ENCODE assay signal across 20 cellular contexts in the genomic region with DNA sequence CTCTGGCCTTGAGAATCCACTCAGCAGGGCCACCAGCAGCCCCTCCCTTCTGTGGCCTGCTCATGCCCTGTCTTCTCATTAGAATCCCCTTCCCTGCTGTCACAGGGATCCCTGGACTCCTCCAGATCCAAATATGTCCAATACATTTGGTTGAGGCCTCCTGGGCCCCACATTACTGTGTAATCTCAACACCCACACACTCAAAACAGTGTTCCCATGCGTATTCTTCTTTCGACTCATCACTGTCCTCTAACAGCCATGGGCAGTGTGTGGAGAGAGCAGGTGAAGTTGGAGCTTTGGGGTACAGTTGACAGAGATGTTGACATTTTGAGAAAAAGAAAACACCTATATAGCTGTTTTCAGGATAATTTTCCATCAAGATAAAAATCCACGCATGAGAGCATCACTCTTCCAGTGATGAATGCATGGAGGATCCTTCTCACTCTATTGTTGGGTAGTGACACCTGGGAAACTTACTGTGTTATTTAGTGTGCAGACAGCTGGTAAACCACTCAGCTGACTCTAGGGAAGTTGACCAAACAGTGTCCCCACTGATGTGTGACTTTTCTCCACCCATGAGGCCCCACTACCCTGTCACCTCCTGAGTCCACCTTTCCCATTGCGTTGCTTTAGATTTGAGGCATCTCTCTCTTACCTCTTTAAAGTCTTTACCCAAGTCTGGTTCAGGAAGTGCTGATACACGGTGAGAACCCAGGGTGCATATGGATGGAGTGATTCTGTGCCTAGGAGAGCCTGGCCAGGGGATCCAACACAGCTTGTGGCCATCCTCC. TPM values are rescaled to one million over a fixed set of nuclear protein-coding genes. Genes with fewer than 3 reads are reported as not detected.
"Had no signal": no experiment of that assay in that cellular context is flagged by ENCODE, and none has a peak within 500 bp of the region (broad histone marks: within the 10 kb centered on the region; RNA-seq: fewer than 3 reads in every experiment).

No MANE protein-coding gene starts in this region.

- H3K36me3 Mint-ChIP-seq: natural killer cell treated with Interleukin-12 subunit alpha and Interleukin-12 subunit beta and Interleukin-15 and Interleukin-18, amount 100 ng/mL, for 72 hours had no signal

- H3K36me3 ChIP-seq: adrenal gland, esophagus squamous epithelium, heart left ventricle, left lung, right lobe of liver, upper lobe of right lung had no signal

- H3K4me3 Mint-ChIP-seq: activated naive CD4-positive, alpha-beta T cell treated with anti-CD3 and anti-CD28 coated beads for 36 hours; natural killer cell treated with Interleukin-12 subunit alpha and Interleukin-12 subunit beta and Interleukin-15 and Interleukin-18, amount 100 ng/mL, for 72 hours; stimulated activated naive CD8-positive, alpha-beta T cell treated with anti-CD3 and anti-CD28 coated beads, Interleukin-15, Interleukin-2, amounts not matched to agents 100 ng/mL and 50 ng/mL, for 24 hours had no signal

- H3K9me3 Mint-ChIP-seq: activated naive CD4-positive, alpha-beta T cell treated with anti-CD3 and anti-CD28 coated beads for 36 hours; natural killer cell treated with Interleukin-12 subunit alpha and Interleukin-12 subunit beta and Interleukin-15 and Interleukin-18, amount 100 ng/mL, for 72 hours; stimulated activated naive CD8-positive, alpha-beta T cell treated with anti-CD3 and anti-CD28 coated beads, Interleukin-15, Interleukin-2, amounts not matched to agents 100 ng/mL and 50 ng/mL, for 24 hours had no signal

- H3K4me3 ChIP-seq: adrenal gland, esophagus squamous epithelium, heart left ventricle, left lung, psoas muscle, right lobe of liver, testis, upper lobe of right lung had no signal

- DNase-seq: activated CD4-positive, alpha-beta T cell treated with anti-CD3 and anti-CD28 coated beads for 4 hours; activated naive CD4-positive, alpha-beta T cell treated with anti-CD3 and anti-CD28 coated beads for 36 hours; activated T-cell treated with anti-CD3 and anti-CD28 coated beads, Interleukin-2, amount 50 U/mL, for 48 hours; adrenal gland; esophagus squamous epithelium; foreskin fibroblast; heart left ventricle; left lung; psoas muscle; right lobe of liver; stimulated activated CD4-positive, alpha-beta T cell treated with anti-CD3 and anti-CD28 coated beads, Interleukin-2, amount 100 ng/mL, for 24 hours; testis; upper lobe of right lung had no signal

- H3K4me1 ChIP-seq: adrenal gland, esophagus squamous epithelium, heart left ventricle, left lung, psoas muscle, right lobe of liver, testis, upper lobe of right lung had no signal

- H3K27ac Mint-ChIP-seq: activated naive CD4-positive, alpha-beta T cell treated with anti-CD3 and anti-CD28 coated beads for 36 hours; natural killer cell treated with Interleukin-12 subunit alpha and Interleukin-12 subunit beta and Interleukin-15 and Interleukin-18, amount 100 ng/mL, for 72 hours; stimulated activated naive CD8-positive, alpha-beta T cell treated with anti-CD3 and anti-CD28 coated beads, Interleukin-15, Interleukin-2, amounts not matched to agents 100 ng/mL and 50 ng/mL, for 24 hours had no signal

- H3K9me3 ChIP-seq: adrenal gland, esophagus squamous epithelium, heart left ventricle, left lung, psoas muscle, right lobe of liver, testis, upper lobe of right lung had no signal

- H3K27ac ChIP-seq: adrenal gland, esophagus squamous epithelium, heart left ventricle, left lung, psoas muscle, right lobe of liver, testis, upper lobe of right lung, VCaP had no signal

- H3K27me3 ChIP-seq: adrenal gland, right lobe of liver, testis, upper lobe of right lung had no signal

- ATAC-seq: heart left ventricle, left lung, psoas muscle, upper lobe of right lung had no signal

RNA-seq across cellular contexts. Expression of gene VPREB1, which starts 28.7 kb away (rescaled TPM):
- total RNA-seq: activated naive CD4-positive, alpha-beta T cell treated with anti-CD3 and anti-CD28 coated beads for 36 hours; adrenal gland; cardiac septum; esophagus squamous epithelium; heart left ventricle; left lung; mucosa of gallbladder; natural killer cell treated with Interleukin-12 subunit alpha and Interleukin-12 subunit beta and Interleukin-15 and Interleukin-18, amount 100 ng/mL, for 72 hours; omental fat pad; psoas muscle; right lobe of liver; testis; upper lobe of right lung had no signal
- polyA plus RNA-seq: adrenal gland, heart left ventricle, keratinocyte, psoas muscle had no signal
